9 cellular contexts compared by ENCODE assay signal in the genomic region with DNA sequence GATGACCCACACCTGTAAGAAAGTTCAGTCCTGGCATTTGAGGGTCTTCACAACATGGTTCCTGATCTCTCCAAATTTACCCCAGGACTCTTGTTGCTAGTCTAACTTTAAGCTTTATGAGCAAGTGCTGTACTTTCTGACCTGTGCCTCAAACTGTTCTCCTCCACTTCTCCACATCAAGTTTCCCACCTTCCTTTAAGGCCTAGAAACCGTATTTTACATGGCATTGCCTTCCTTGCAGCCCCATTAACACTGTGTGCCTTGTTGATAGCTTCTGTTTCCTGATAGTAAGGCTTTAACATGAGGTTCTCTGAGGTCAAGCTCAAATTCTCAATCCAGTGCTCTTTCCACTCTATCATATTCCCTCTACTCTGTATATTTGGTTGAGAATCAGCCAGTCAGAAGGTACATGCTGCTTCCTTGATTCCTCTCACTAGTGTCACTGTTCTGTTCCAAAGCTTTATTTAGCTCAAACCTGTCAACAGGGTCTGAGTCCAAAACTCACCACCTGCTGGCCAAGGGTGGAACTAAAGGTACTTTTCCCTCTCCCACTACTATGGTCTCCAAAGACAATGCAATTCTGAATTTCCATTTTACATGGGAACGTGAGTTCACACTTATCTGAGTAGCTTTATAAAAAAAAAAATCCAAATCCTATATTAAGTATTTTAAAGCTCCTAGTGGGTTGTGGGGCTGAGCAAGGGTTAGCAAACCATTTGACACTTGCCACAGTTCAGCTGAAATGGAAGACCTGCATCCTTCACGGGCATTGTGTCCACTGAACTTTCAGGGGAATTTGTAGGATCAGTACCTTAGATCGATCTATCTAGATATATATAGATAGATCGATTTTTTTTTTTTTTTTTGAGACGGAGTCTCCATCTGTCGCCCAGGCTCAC. TPM values are rescaled to one million over a fixed set of nuclear protein-coding genes. Genes with fewer than 3 reads are reported as not detected.
A peak's percentile ranks its signal among the peaks of the same experiment; 100 is the strongest.
DNase-seq lines count a peak whose midpoint lies in the region; ATAC-seq and TF ChIP-seq lines count a peak whose summit lies in the region.
"Had no signal": no experiment of that assay in that cellular context is flagged by ENCODE, and none has a peak within 500 bp of the region (broad histone marks: within the 10 kb centered on the region; RNA-seq: fewer than 3 reads in every experiment).

No MANE protein-coding gene starts in this region.

- H3K4me3 ChIP-seq in HFF-Myc (replicated peaks; ENCODE audit: low read depth, low read length) (no peak overlapping the region), right cardiac atrium (ENCODE audit: low read length) (no peak overlapping the region)
- H3K4me3 ChIP-seq: SK-N-MC had no signal

- POLR2A ChIA-PET in RWPE1 (lab: Yijun Ruan, JAX; ENCODE audit: low non-redundant PET), result interaction anchor here (0.5 to 0.7 kb wide), 3 partner anchors 22 to 609 kb away, joined by 3 to 5 read pairs (median 5); no protein-coding TSS in a partner anchor
- POLR2A ChIA-PET in activated naive CD8-positive, alpha-beta T cell treated with anti-CD3 and anti-CD28 coated beads, Interleukin-2, amount 10 ng/mL, durations not matched to agents 7 days and 5 days (lab: Charles Lee), result interaction anchor here (0.5 to 2.0 kb wide), 6 partner anchors 9 to 763 kb away, joined by 3 to 7 read pairs (median 4); partner anchors contain the start of genes HINT2 and VCP

- BruUV-seq in Calu3 (replicated peaks; lab: Mats Ljungman, UMichigan), result no TSS peak

- H3K4me1 ChIP-seq in right cardiac atrium (ENCODE audit: control insufficient read depth, insufficient read depth, low read length), result peaks cover 3% of the 10 kb centered on the region

- intact Hi-C loops in Calu3 (cut with micrococcal nuclease; ENCODE audit: unreplicated experiment), result no loop called here
- intact Hi-C loops in right cardiac atrium (cut with DNase I), result loop anchor here in 1 of 4 donors (10.0 kb wide), 1 partner anchor 157 kb away; a partner anchor contains a TSS

- no peaks in the 10 kb centered on the region for H3K4me1 Mint-ChIP-seq in Calu3 (ENCODE audit: low read depth, unreplicated experiment)
- peaks cover 4% of the 10 kb centered on the region for H3K4me1 Mint-ChIP-seq in activated naive CD8-positive, alpha-beta T cell treated with anti-CD3 and anti-CD28 coated beads, Interleukin-2, amount 10 ng/mL, durations not matched to agents 7 days and 5 days

- no peaks in the 10 kb centered on the region for H3K9me3 ChIP-seq in right cardiac atrium (ENCODE audit: control insufficient read depth, low read length)

- DNase-seq in Calu3 (peak; percentile 46), HFF-Myc (ENCODE audit: extremely low read depth, low read depth) (no peak), RWPE1 (ENCODE audit: low spot score) (peak; percentile 58), right cardiac atrium (peak in 2 of 3 donors; percentile 61 to 67), NCI-H187 treated with DMSO at 0.1 percent for 48 hours (lab: John Stamatoyannopoulos, UW) (no peak)
- DNase-seq in activated naive CD8-positive, alpha-beta T cell treated with anti-CD3 and anti-CD28 coated beads, Interleukin-2, amount 10 ng/mL, durations not matched to agents 7 days and 5 days, result no peak
- peak; percentile 34 for DNase-seq in stimulated activated CD4-positive, alpha-beta T cell treated with anti-CD3 and anti-CD28 coated beads, Interleukin-1b, Interleukin-23, amount 100 ng/mL, for 48 hours

- no peaks in the 10 kb centered on the region for H3K27me3 Mint-ChIP-seq in Calu3 (ENCODE audit: unreplicated experiment)
- no peaks in the 10 kb centered on the region for H3K27me3 Mint-ChIP-seq in activated naive CD8-positive, alpha-beta T cell treated with anti-CD3 and anti-CD28 coated beads, Interleukin-2, amount 10 ng/mL, durations not matched to agents 7 days and 5 days

- H3K27ac ChIP-seq in RWPE1, result no peak overlapping the region
- H3K27ac ChIP-seq in right cardiac atrium (ENCODE audit: low read length), result peak overlapping the region; percentile 82
- H3K27ac ChIP-seq: SK-N-MC had no signal

- peaks cover 58% of the 10 kb centered on the region for H3K36me3 Mint-ChIP-seq in Calu3 (ENCODE audit: insufficient read depth, unreplicated experiment)
- peaks cover 16% of the 10 kb centered on the region for H3K36me3 Mint-ChIP-seq in activated naive CD8-positive, alpha-beta T cell treated with anti-CD3 and anti-CD28 coated beads, Interleukin-2, amount 10 ng/mL, durations not matched to agents 7 days and 5 days

- H3K4me3 Mint-ChIP-seq in Calu3 (ENCODE audit: low read depth, unreplicated experiment), result no peak overlapping the region
- no peak overlapping the region for H3K4me3 Mint-ChIP-seq in activated naive CD8-positive, alpha-beta T cell treated with anti-CD3 and anti-CD28 coated beads, Interleukin-2, amount 10 ng/mL, durations not matched to agents 7 days and 5 days

- no peaks in the 10 kb centered on the region for H3K27me3 ChIP-seq in right cardiac atrium (ENCODE audit: control insufficient read depth, insufficient read depth)

- CTCF ChIA-PET in Calu3 (lab: Charles Lee), result interaction anchor here (0.6 to 1.6 kb wide), 10 partner anchors 16 to 390 kb away, joined by 3 to 17 read pairs (median 4); partner anchors contain the start of genes FANCG and VCP
- CTCF ChIA-PET in RWPE1 (lab: Yijun Ruan, JAX), result interaction anchor here (0.6 to 2.9 kb wide), 27 partner anchors 9 to 672 kb away, joined by 3 to 21 read pairs (median 5); partner anchors contain the start of gene FANCG

- ATAC-seq in activated naive CD8-positive, alpha-beta T cell treated with anti-CD3 and anti-CD28 coated beads, Interleukin-2, amount 10 ng/mL, durations not matched to agents 7 days and 5 days (ENCODE audit: low read depth), result peak; percentile 80
- ATAC-seq in right cardiac atrium (peak; percentile 74 to 83), HG02852 (IDR thresholded peaks at IDR 0.05; ENCODE audit: unreplicated experiment) (no peak)

- no peak for TF ChIP-seq CTCF in Calu3 (IDR thresholded peaks at IDR 0.05; ENCODE audit: unreplicated experiment)
- peak; percentile 68 for TF ChIP-seq CTCF in HFF-Myc (IDR thresholded peaks at IDR 0.05; ENCODE audit: low read depth, low read length, missing control alignments)
- peak; percentile 74 for TF ChIP-seq CTCF in RWPE1 (conservative IDR thresholded peaks at IDR 0.05; ENCODE audit: low read depth)

- WGBS in right cardiac atrium, result 81% methylated on average over 7 of the region's 7 CpGs

- no peaks in the 10 kb centered on the region for H3K9me3 Mint-ChIP-seq in Calu3 (ENCODE audit: low read depth, unreplicated experiment)
- no peaks in the 10 kb centered on the region for H3K9me3 Mint-ChIP-seq in activated naive CD8-positive, alpha-beta T cell treated with anti-CD3 and anti-CD28 coated beads, Interleukin-2, amount 10 ng/mL, durations not matched to agents 7 days and 5 days

- peak overlapping the region; percentile 0 for H3K27ac Mint-ChIP-seq in Calu3 (ENCODE audit: unreplicated experiment)
- H3K27ac Mint-ChIP-seq in activated naive CD8-positive, alpha-beta T cell treated with anti-CD3 and anti-CD28 coated beads, Interleukin-2, amount 10 ng/mL, durations not matched to agents 7 days and 5 days, result peak overlapping the region; percentile 11

RNA-seq across cellular contexts. Expression of gene VCP, which starts 21.1 kb away (rescaled TPM):
- total RNA-seq in Calu3 (2022), result 205 and 208 TPM in 2 replicates
- total RNA-seq in activated naive CD8-positive, alpha-beta T cell treated with anti-CD3 and anti-CD28 coated beads, Interleukin-2, amount 10 ng/mL, durations not matched to agents 7 days and 5 days, result 100 to 1,000 TPM; 183 to 189 TPM
- 100 to 1,000 TPM; 184 to 224 (median 192) TPM for total RNA-seq in right cardiac atrium
- polyA plus RNA-seq in right cardiac atrium, result 149 TPM

RNA-seq across cellular contexts. Expression of gene FANCG, which starts 28.4 kb away (rescaled TPM):
- 38.8 and 46.2 TPM in 2 replicates for total RNA-seq in Calu3 (2022)
- 100 to 1,000 TPM; 103 to 109 TPM for total RNA-seq in activated naive CD8-positive, alpha-beta T cell treated with anti-CD3 and anti-CD28 coated beads, Interleukin-2, amount 10 ng/mL, durations not matched to agents 7 days and 5 days
- total RNA-seq in right cardiac atrium, result 1 to 10 TPM; 2.1 to 8.8 (median 4.6) TPM
- polyA plus RNA-seq in right cardiac atrium, result 4.7 TPM

RNA-seq across cellular contexts. Expression of gene PIGO, which starts 45.1 kb away (rescaled TPM):
- 31.9 and 32.0 TPM in 2 replicates for total RNA-seq in Calu3 (2022)
- total RNA-seq in activated naive CD8-positive, alpha-beta T cell treated with anti-CD3 and anti-CD28 coated beads, Interleukin-2, amount 10 ng/mL, durations not matched to agents 7 days and 5 days, result 10 to 100 TPM; 30.8 to 31.4 TPM
- total RNA-seq in right cardiac atrium, result 10 to 100 TPM; 10.2 to 17.6 (median 12.7) TPM
- polyA plus RNA-seq in right cardiac atrium, result 10.0 TPM

RNA-seq across cellular contexts. Expression of gene STOML2, which starts 51.6 kb away (rescaled TPM):
- total RNA-seq in Calu3 (2022) (97.3 and 103 TPM in 2 replicates), right cardiac atrium (100 to 1,000 TPM; 104 to 117 (median 110) TPM)
- 10 to 100 TPM; 90.3 to 91.9 TPM for total RNA-seq in activated naive CD8-positive, alpha-beta T cell treated with anti-CD3 and anti-CD28 coated beads, Interleukin-2, amount 10 ng/mL, durations not matched to agents 7 days and 5 days
- polyA plus RNA-seq in right cardiac atrium, result 118 TPM

Comparison
In these comparisons a context has a peak if more than half of its experiments do, and no peak if none do; other contexts are left out.
1. DNase-seq: peak in Calu3 (single experiment), RWPE1 (single experiment), right cardiac atrium (2 of 3) and stimulated activated CD4-positive, alpha-beta T cell treated with anti-CD3 and anti-CD28 coated beads, Interleukin-1b, Interleukin-23, amount 100 ng/mL, for 48 hours (single experiment); none in HFF-Myc (single experiment), activated naive CD8-positive, alpha-beta T cell treated with anti-CD3 and anti-CD28 coated beads, Interleukin-2, amount 10 ng/mL, durations not matched to agents 7 days and 5 days (single experiment) and NCI-H187 treated with DMSO at 0.1 percent for 48 hours (single experiment).